Comparison of ENCODE assay signal across 8 cellular contexts in the genomic region with DNA sequence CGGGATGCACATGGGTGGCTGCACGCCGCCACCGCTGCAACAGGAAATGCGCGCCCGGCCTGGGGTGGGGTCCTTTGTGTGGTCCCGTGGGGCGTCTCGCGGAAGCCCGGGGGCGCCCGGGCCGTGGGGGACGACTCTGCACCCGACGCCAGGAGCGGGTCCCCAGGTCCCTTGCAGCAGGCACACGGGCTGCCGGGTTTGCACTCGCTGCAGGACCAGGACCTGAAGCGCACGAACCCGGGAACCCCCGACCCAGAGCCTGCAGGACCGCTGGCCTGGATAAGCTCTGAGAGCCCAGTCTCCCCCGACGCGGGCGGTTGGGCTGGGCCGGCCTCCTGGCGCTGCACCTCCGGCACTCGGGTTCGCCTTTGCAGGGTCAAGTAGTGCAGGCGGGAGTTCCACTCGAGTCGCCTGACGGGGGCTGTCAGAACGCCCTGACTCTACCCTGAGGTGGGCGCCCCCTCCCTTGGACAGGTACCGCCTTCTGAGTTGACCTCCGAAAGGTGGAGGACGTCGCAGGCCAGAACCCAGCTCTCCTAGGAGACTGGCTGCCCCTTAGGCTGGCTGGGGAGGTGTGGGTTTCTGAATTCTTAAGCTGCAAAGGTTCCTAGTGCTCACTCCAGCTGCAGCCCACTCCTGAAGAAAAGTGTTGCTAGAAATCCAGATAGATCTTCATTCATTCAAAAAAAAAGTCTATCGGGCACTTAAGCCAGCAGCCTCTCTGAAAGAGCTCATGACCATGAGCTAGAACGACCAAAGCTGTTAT.
A peak's percentile ranks its signal among the peaks of the same experiment; 100 is the strongest.
DNase-seq lines count a peak whose midpoint lies in the region; ATAC-seq and TF ChIP-seq lines count a peak whose summit lies in the region.

No MANE protein-coding gene starts in this region.

- H3K4me1 Mint-ChIP-seq in activated CD4-positive, alpha-beta T cell treated with anti-CD3 and anti-CD28 coated beads, Interleukin-2, amount 10 ng/mL, durations not matched to agents 24 days and 14 days, result peaks cover 18% of the 10 kb centered on the region
- peaks cover 23% of the 10 kb centered on the region for H3K4me1 Mint-ChIP-seq in activated naive CD8-positive, alpha-beta T cell treated with anti-CD3 and anti-CD28 coated beads, Interleukin-2, amount 10 ng/mL, durations not matched to agents 7 days and 5 days

- WGBS in smooth muscle cell (ENCODE audit: low lambda C conversion rate), result 8% methylated on average over 40 of the region's 48 CpGs

- H2AFZ ChIP-seq in smooth muscle cell (ENCODE audit: low read depth), result no peak overlapping the region

- H3K27ac ChIP-seq in iPS-20b (ENCODE audit: low read length), result no peak overlapping the region
- no peak overlapping the region for H3K27ac ChIP-seq in smooth muscle cell (ENCODE audit: low read depth)

- DNase-seq in activated CD4-positive, alpha-beta T cell treated with anti-CD3 and anti-CD28 coated beads, Interleukin-2, amount 10 ng/mL, durations not matched to agents 24 days and 14 days, result no peak
- no peak for DNase-seq in activated CD4-positive, alpha-beta T cell treated with anti-CD3 and anti-CD28 coated beads, Interleukin-2, amount 50 U/mL, for 48 hours
- DNase-seq in activated naive CD8-positive, alpha-beta T cell treated with anti-CD3 and anti-CD28 coated beads, Interleukin-2, amount 10 ng/mL, durations not matched to agents 7 days and 5 days, result no peak
- no peak for DNase-seq in smooth muscle cell (lab: John Stamatoyannopoulos, UW; ENCODE audit: unreplicated experiment)
- DNase-seq in CD1c-positive myeloid dendritic cell (ENCODE audit: extremely low spot score), result no peak

- H3K4me1 ChIP-seq in iPS-20b (ENCODE audit: insufficient read depth, low read length) (peaks cover 2% of the 10 kb centered on the region; the same call in 1 of the 2 replicates), smooth muscle cell (ENCODE audit: low read depth) (peaks cover 8% of the 10 kb centered on the region)

- peak overlapping the region; percentile 52 for H3K4me3 Mint-ChIP-seq in activated CD4-positive, alpha-beta T cell treated with anti-CD3 and anti-CD28 coated beads, Interleukin-2, amount 10 ng/mL, durations not matched to agents 24 days and 14 days
- peak overlapping the region; percentile 53 for H3K4me3 Mint-ChIP-seq in activated naive CD8-positive, alpha-beta T cell treated with anti-CD3 and anti-CD28 coated beads, Interleukin-2, amount 10 ng/mL, durations not matched to agents 7 days and 5 days

- no peaks in the 10 kb centered on the region for H3K9me3 ChIP-seq in iPS-20b (ENCODE audit: insufficient read depth, low read depth, low read length)
- no peaks in the 10 kb centered on the region for H3K9me3 ChIP-seq in smooth muscle cell (replicated peaks; ENCODE audit: low read depth)

- peaks cover 8% of the 10 kb centered on the region for H3K36me3 Mint-ChIP-seq in activated CD4-positive, alpha-beta T cell treated with anti-CD3 and anti-CD28 coated beads, Interleukin-2, amount 10 ng/mL, durations not matched to agents 24 days and 14 days (ENCODE audit: low read depth)
- H3K36me3 Mint-ChIP-seq in activated naive CD8-positive, alpha-beta T cell treated with anti-CD3 and anti-CD28 coated beads, Interleukin-2, amount 10 ng/mL, durations not matched to agents 7 days and 5 days, result peaks cover 10% of the 10 kb centered on the region

- no peaks in the 10 kb centered on the region for H3K27me3 Mint-ChIP-seq in activated CD4-positive, alpha-beta T cell treated with anti-CD3 and anti-CD28 coated beads, Interleukin-2, amount 10 ng/mL, durations not matched to agents 24 days and 14 days
- peaks cover 2% of the 10 kb centered on the region for H3K27me3 Mint-ChIP-seq in activated naive CD8-positive, alpha-beta T cell treated with anti-CD3 and anti-CD28 coated beads, Interleukin-2, amount 10 ng/mL, durations not matched to agents 7 days and 5 days

- H3K27me3 ChIP-seq in iPS-20b (ENCODE audit: insufficient read depth, low read length) (peaks cover 9% of the 10 kb centered on the region; the same call in 1 of the 2 replicates), smooth muscle cell (ENCODE audit: low read depth) (no peaks in the 10 kb centered on the region)

- H3K4me3 ChIP-seq in iPS-20b (ENCODE audit: low read length), result peak overlapping the region; percentile 68
- peak overlapping the region; percentile 64 for H3K4me3 ChIP-seq in smooth muscle cell

- peaks cover 31% of the 10 kb centered on the region for H3K79me2 ChIP-seq in smooth muscle cell (ENCODE audit: low read depth)

- H4K20me1 ChIP-seq in smooth muscle cell (ENCODE audit: low read depth), result peaks cover 33% of the 10 kb centered on the region

- H3K27ac Mint-ChIP-seq in activated CD4-positive, alpha-beta T cell treated with anti-CD3 and anti-CD28 coated beads, Interleukin-2, amount 10 ng/mL, durations not matched to agents 24 days and 14 days, result peak overlapping the region; percentile 15
- H3K27ac Mint-ChIP-seq in activated naive CD8-positive, alpha-beta T cell treated with anti-CD3 and anti-CD28 coated beads, Interleukin-2, amount 10 ng/mL, durations not matched to agents 7 days and 5 days, result no peak overlapping the region

- no peaks in the 10 kb centered on the region for H3K9me3 Mint-ChIP-seq in activated CD4-positive, alpha-beta T cell treated with anti-CD3 and anti-CD28 coated beads, Interleukin-2, amount 10 ng/mL, durations not matched to agents 24 days and 14 days
- H3K9me3 Mint-ChIP-seq in activated naive CD8-positive, alpha-beta T cell treated with anti-CD3 and anti-CD28 coated beads, Interleukin-2, amount 10 ng/mL, durations not matched to agents 7 days and 5 days, result no peaks in the 10 kb centered on the region

- no peaks in the 10 kb centered on the region for H3K36me3 ChIP-seq in iPS-20b (ENCODE audit: insufficient read depth, low read depth, low read length)
- H3K36me3 ChIP-seq in smooth muscle cell (ENCODE audit: low read depth), result no peaks in the 10 kb centered on the region

- ATAC-seq in HG03442 (IDR thresholded peaks at IDR 0.05; ENCODE audit: unreplicated experiment) (peak; percentile 8), HG03432 (IDR thresholded peaks at IDR 0.05; ENCODE audit: unreplicated experiment) (no peak)
- no peak for ATAC-seq in activated naive CD8-positive, alpha-beta T cell treated with anti-CD3 and anti-CD28 coated beads, Interleukin-2, amount 10 ng/mL, durations not matched to agents 7 days and 5 days (ENCODE audit: low read depth)

- H3K4me2 ChIP-seq in smooth muscle cell, result peak overlapping the region; percentile 98

- intact Hi-C loops in activated CD4-positive, alpha-beta T cell treated with anti-CD3 and anti-CD28 coated beads, Interleukin-2, amount 10 ng/mL, durations not matched to agents 24 days and 14 days (cut with micrococcal nuclease), result loop anchor here (1.0 to 2.0 kb wide), 3 partner anchors 67 to 219 kb away; partner anchors contain the start of genes ANAPC5 and RNF34

- no peak for TF ChIP-seq CTCF in smooth muscle cell (IDR thresholded peaks at IDR 0.05; ENCODE audit: borderline replicate concordance, insufficient read depth, poor library complexity, severe bottlenecking)

- H3F3A ChIP-seq in smooth muscle cell (ENCODE audit: low read depth), result peaks cover 8% of the 10 kb centered on the region

- POLR2A ChIA-PET in activated naive CD8-positive, alpha-beta T cell treated with anti-CD3 and anti-CD28 coated beads, Interleukin-2, amount 10 ng/mL, durations not matched to agents 7 days and 5 days (lab: Charles Lee), result interaction anchor here (0.5 to 1.6 kb wide), 5 partner anchors 9 to 116 kb away, joined by 3 to 4 read pairs (median 3); no protein-coding TSS in a partner anchor

- H3K9ac ChIP-seq in iPS-20b (ENCODE audit: low read depth, low read length) (peak overlapping the region; percentile 67), smooth muscle cell (ENCODE audit: low read depth) (no peak overlapping the region)
